1 cellular context compared by ENCODE assay signal in the genomic region with DNA sequence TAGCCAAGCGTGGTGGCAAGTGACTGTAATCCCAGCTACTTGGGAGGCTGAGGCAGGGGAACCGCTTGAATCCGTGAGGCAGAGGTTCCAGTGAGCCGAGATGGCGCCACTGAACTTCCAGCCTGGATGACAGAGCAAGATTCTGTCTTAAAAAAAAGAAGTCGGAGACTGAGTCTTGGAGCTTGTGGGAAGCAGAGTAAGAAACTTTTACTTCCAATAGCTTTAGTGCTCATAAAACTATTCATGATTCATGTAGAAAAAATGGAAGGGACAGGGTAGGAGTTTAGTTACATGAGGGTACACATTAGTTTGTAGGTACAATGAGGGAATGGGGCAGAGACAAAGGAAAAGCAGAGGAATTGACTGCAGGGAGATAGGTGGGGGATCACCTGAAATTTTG.
TF ChIP-seq lines count a peak whose summit lies in the region.

No MANE protein-coding gene starts in this region.

TF ChIP-seq in IMR-90, 13 proteins besides CTCF, POLR2A, EP300 and RAD21:
- TF ChIP-seq CHD1 (IDR thresholded peaks at IDR 0.05; ENCODE audit: low read depth, low read length) (no peak), FOS (IDR thresholded peaks at IDR 0.05; ENCODE audit: low read depth, low read length) (no peak), CEBPB (IDR thresholded peaks at IDR 0.05; ENCODE audit: low read depth, low read length) (no peak), BHLHE40 (IDR thresholded peaks at IDR 0.05; ENCODE audit: low read depth, low read length) (no peak), MXI1 (IDR thresholded peaks at IDR 0.05; ENCODE audit: borderline replicate concordance, low read depth, low read length) (no peak), SMC3 (IDR thresholded peaks at IDR 0.05; ENCODE audit: low read depth, low read length) (no peak), RCOR1 (IDR thresholded peaks at IDR 0.05; ENCODE audit: insufficient replicate concordance, low read length) (no peak), RFX5 (IDR thresholded peaks at IDR 0.05; ENCODE audit: low read depth, low read length) (no peak), MAFK (IDR thresholded peaks at IDR 0.05; ENCODE audit: low read depth, low read length) (no peak), NFE2L2 (IDR thresholded peaks at IDR 0.05; ENCODE audit: low read depth, low read length) (no peak), MAZ (IDR thresholded peaks at IDR 0.05; ENCODE audit: borderline replicate concordance, low read depth, low read length) (no peak)
- TF ChIP-seq, protein P1, sequence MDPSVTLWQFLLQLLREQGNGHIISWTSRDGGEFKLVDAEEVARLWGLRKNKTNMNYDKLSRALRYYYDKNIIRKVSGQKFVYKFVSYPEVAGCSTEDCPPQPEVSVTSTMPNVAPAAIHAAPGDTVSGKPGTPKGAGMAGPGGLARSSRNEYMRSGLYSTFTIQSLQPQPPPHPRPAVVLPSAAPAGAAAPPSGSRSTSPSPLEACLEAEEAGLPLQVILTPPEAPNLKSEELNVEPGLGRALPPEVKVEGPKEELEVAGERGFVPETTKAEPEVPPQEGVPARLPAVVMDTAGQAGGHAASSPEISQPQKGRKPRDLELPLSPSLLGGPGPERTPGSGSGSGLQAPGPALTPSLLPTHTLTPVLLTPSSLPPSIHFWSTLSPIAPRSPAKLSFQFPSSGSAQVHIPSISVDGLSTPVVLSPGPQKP (IDR thresholded peaks at IDR 0.05; ENCODE audit: borderline replicate concordance, low read depth, low read length) = no peak
- TF ChIP-seq, protein P2, sequence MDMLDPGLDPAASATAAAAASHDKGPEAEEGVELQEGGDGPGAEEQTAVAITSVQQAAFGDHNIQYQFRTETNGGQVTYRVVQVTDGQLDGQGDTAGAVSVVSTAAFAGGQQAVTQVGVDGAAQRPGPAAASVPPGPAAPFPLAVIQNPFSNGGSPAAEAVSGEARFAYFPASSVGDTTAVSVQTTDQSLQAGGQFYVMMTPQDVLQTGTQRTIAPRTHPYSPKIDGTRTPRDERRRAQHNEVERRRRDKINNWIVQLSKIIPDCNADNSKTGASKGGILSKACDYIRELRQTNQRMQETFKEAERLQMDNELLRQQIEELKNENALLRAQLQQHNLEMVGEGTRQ (IDR thresholded peaks at IDR 0.05; ENCODE audit: low read depth, low read length) = no peak
